12 cellular contexts compared by ENCODE assay signal in genomic region chr5:158287643-158288228, GRCh38.
A peak's percentile ranks its signal among the peaks of the same experiment; 100 is the strongest.
DNase-seq lines count a peak whose midpoint lies in the region; ATAC-seq, FAIRE-seq and TF ChIP-seq lines count a peak whose summit lies in the region.
"Had no signal": no experiment of that assay in that cellular context is flagged by ENCODE, and none has a peak within 500 bp of the region (broad histone marks: within the 10 kb centered on the region; RNA-seq: fewer than 3 reads in every experiment).

No MANE protein-coding gene starts in this region.

- H3K36me3 ChIP-seq in BLaER1 (peaks cover 62% of the 10 kb centered on the region), endothelial cell of umbilical vein (ENCODE audit: control insufficient read depth in 2 of 2, extremely low read depth in 1 of 2, insufficient read depth in 2 of 2, low read length in 2 of 2) (no peaks in the 10 kb centered on the region)
- H3K36me3 ChIP-seq: heart left ventricle, tibial nerve had no signal

- H3K4me2 ChIP-seq in BLaER1 (no peak overlapping the region), endothelial cell of umbilical vein (ENCODE audit: insufficient read depth, low read length) (no peak overlapping the region)

- no TSS peak for BruUV-seq in endothelial cell of umbilical vein (replicated peaks; lab: Mats Ljungman, UMichigan)

- peak; percentile 6 for DNase-seq in LNCaP clone FGC (ENCODE audit: low read depth)
- DNase-seq in endothelial cell of umbilical vein (ENCODE audit: low read depth, low spot score): peak; percentile 51
- DNase-seq in non-pigmented ciliary epithelial cell (ENCODE audit: low read depth): peak; percentile 85
- DNase-seq in SK-N-DZ (ENCODE audit: low spot score): no peak
- DNase-seq in amygdala (lab: John Stamatoyannopoulos, UW): no peak
- no peak for DNase-seq in GM10248 (ENCODE audit: extremely low spot score)
- DNase-seq: activated CD4-positive, alpha-beta T cell treated with anti-CD3 and anti-CD28 coated beads for 1 hour; heart left ventricle; stimulated activated CD4-positive, alpha-beta T cell treated with anti-CD3 and anti-CD28 coated beads, Interleukin-4, amount 100 ng/mL, for 24 hours had no signal

- peaks cover 58% of the 10 kb centered on the region for H3K4me1 ChIP-seq in BLaER1
- no peaks in the 10 kb centered on the region for H3K4me1 ChIP-seq in endothelial cell of umbilical vein (ENCODE audit: control insufficient read depth, extremely low read depth, insufficient read depth, low read length)

- H3K9me3 ChIP-seq in BLaER1 (peaks cover 56% of the 10 kb centered on the region), endothelial cell of umbilical vein (replicated peaks; ENCODE audit: control insufficient read depth, insufficient read depth, low read length) (no peaks in the 10 kb centered on the region)
- H3K9me3 ChIP-seq: heart left ventricle, tibial nerve had no signal

- no peak overlapping the region for H3K4me3 ChIP-seq in BLaER1
- no peak overlapping the region for H3K4me3 ChIP-seq in LNCaP clone FGC (ENCODE audit: low read depth, low read length)
- no peak overlapping the region for H3K4me3 ChIP-seq in endothelial cell of umbilical vein (replicated peaks in 1 of 3; ENCODE audit: insufficient read depth in 1 of 3, low read depth in 1 of 3, low read length in 3 of 3)
- H3K4me3 ChIP-seq: heart left ventricle, tibial nerve had no signal

- no peaks in the 10 kb centered on the region for H3K79me2 ChIP-seq in endothelial cell of umbilical vein (ENCODE audit: control insufficient read depth, insufficient read depth, low read length)

- TF ChIP-seq POLR2A in endothelial cell of umbilical vein (IDR thresholded peaks at IDR 0.05; ENCODE audit: low read depth, low read length): no peak

- no peak overlapping the region for H2AFZ ChIP-seq in endothelial cell of umbilical vein (ENCODE audit: low read depth, low read length)

- no peak overlapping the region for H3K9ac ChIP-seq in BLaER1
- H3K9ac ChIP-seq in endothelial cell of umbilical vein (replicated peaks; ENCODE audit: extremely low read depth, insufficient read depth, low read length): no peak overlapping the region

- H3K9me1 ChIP-seq in endothelial cell of umbilical vein (replicated peaks; ENCODE audit: control insufficient read depth, extremely low read depth, insufficient read depth, low read length): no peaks in the 10 kb centered on the region

- TF ChIP-seq CTCF in LNCaP clone FGC (IDR thresholded peaks at IDR 0.05; ENCODE audit: control insufficient read depth, extremely low read depth, insufficient read depth) (no peak), endothelial cell of umbilical vein (IDR thresholded peaks at IDR 0.05; ENCODE audit: extremely low read depth in 1 of 2, insufficient read depth in 1 of 2, low read depth in 1 of 2, low read length in 2 of 2) (no peak), GM10248 (IDR thresholded peaks at IDR 0.05; ENCODE audit: control extremely low read depth, extremely low read depth, low read depth, missing control alignments) (no peak)

- FAIRE-seq in endothelial cell of umbilical vein (lab: Jason Lieb, UNC): no peak

- H3K27me3 ChIP-seq in BLaER1: no peaks in the 10 kb centered on the region
- H3K27me3 ChIP-seq in endothelial cell of umbilical vein (ENCODE audit: control insufficient read depth in 2 of 2, insufficient read depth in 2 of 2, low read length in 2 of 2): no peaks in the 10 kb centered on the region
- H3K27me3 ChIP-seq: heart left ventricle, tibial nerve had no signal

- no peaks in the 10 kb centered on the region for H4K20me1 ChIP-seq in BLaER1
- H4K20me1 ChIP-seq in endothelial cell of umbilical vein (replicated peaks; ENCODE audit: control insufficient read depth, extremely low read depth, insufficient read depth, low read length): no peaks in the 10 kb centered on the region

- ATAC-seq in HG03159 (IDR thresholded peaks at IDR 0.05; ENCODE audit: unreplicated experiment): no peak

- POLR2A ChIA-PET in endothelial cell of umbilical vein (lab: Charles Lee): no interaction called here
- POLR2A ChIA-PET in GM10248 (lab: Yijun Ruan, JAX): no interaction called here

- dilution Hi-C loops in endothelial cell of umbilical vein (cut with MboI; ENCODE audit: extremely low pct_ligation_motif_present, low sequenced_read_pairs): no loop called here

- CTCF ChIA-PET in endothelial cell of umbilical vein (lab: Charles Lee) (no interaction called here), GM10248 (lab: Yijun Ruan, JAX) (interaction anchor here (0.9 to 1.4 kb wide), 4 partner anchors 8 to 344 kb away, joined by 3 read pairs; no protein-coding TSS in a partner anchor)

- intact Hi-C loops in endothelial cell of umbilical vein (cut with micrococcal nuclease): no loop called here

- H3K27ac ChIP-seq in BLaER1 (peak overlapping the region; percentile 39; the same call in 1 of the 2 replicates), endothelial cell of umbilical vein (ENCODE audit: insufficient read depth, low read depth, low read length) (no peak overlapping the region)
- H3K27ac ChIP-seq: tibial nerve had no signal

TF ChIP-seq in endothelial cell of umbilical vein, 7 proteins besides CTCF, POLR2A, EP300 and RAD21:
- TF ChIP-seq JUN (IDR thresholded peaks at IDR 0.05; ENCODE audit: borderline replicate concordance, insufficient read depth, insufficient read length, low read depth) (no peak), EZH2 (IDR thresholded peaks at IDR 0.05; ENCODE audit: borderline replicate concordance, low read depth, low read length, severe bottlenecking) (no peak), FOS (IDR thresholded peaks at IDR 0.05; ENCODE audit: borderline replicate concordance, insufficient read depth, low read length) (no peak), MYC (IDR thresholded peaks at IDR 0.05; ENCODE audit: low read depth, low read length) (no peak), GATA2 (IDR thresholded peaks at IDR 0.05; ENCODE audit: insufficient read depth, insufficient read length, low read depth, low read length) (no peak), MAX (IDR thresholded peaks at IDR 0.05; ENCODE audit: insufficient read depth, insufficient read length) (no peak), POLR2AphosphoS5 (IDR thresholded peaks at IDR 0.05; ENCODE audit: insufficient read depth, low read depth, low read length) (no peak)

Comparison
In these comparisons a context has a peak if more than half of its experiments do, and no peak if none do; other contexts are left out.
1. DNase-seq: peak in LNCaP clone FGC (single experiment), endothelial cell of umbilical vein (single experiment) and non-pigmented ciliary epithelial cell (single experiment); none in SK-N-DZ (single experiment), amygdala (0 of 56) and GM10248 (single experiment).